In genomic region chr1:52634111-52634510, GRCh38 we compare ENCODE assay signal across 17 cellular contexts. TPM values are rescaled to one million over a fixed set of nuclear protein-coding genes. Genes with fewer than 3 reads are reported as not detected.
A peak's percentile ranks its signal among the peaks of the same experiment; 100 is the strongest.
DNase-seq lines count a peak whose midpoint lies in the region; ATAC-seq, FAIRE-seq and TF ChIP-seq lines count a peak whose summit lies in the region.
"Had no signal": no experiment of that assay in that cellular context is flagged by ENCODE, and none has a peak within 500 bp of the region (broad histone marks: within the 10 kb centered on the region; RNA-seq: fewer than 3 reads in every experiment).

No MANE protein-coding gene starts in this region.

- 96 to 97% (median 97%) methylated on average over 4 of the region's 4 CpGs for WGBS in ovary, 3 donors

- peaks cover 6% of the 10 kb centered on the region for H3K27me3 Mint-ChIP-seq in CD4-positive, CD25-positive, alpha-beta regulatory T cell
- peaks cover 14% of the 10 kb centered on the region for H3K27me3 Mint-ChIP-seq in activated naive CD4-positive, alpha-beta T cell treated with anti-CD3 and anti-CD28 coated beads, Interleukin-2, amount 10 ng/mL, durations not matched to agents 7 days and 5 days
- H3K27me3 Mint-ChIP-seq in natural killer cell treated with Interleukin-12 subunit alpha and Interleukin-12 subunit beta and Interleukin-15 and Interleukin-18, amount 100 ng/mL, for 72 hours, result no peaks in the 10 kb centered on the region

- H3F3A ChIP-seq in OCI-LY1 (ENCODE audit: insufficient read depth, low read length), result no peaks in the 10 kb centered on the region

- no peaks in the 10 kb centered on the region for H3K27me3 ChIP-seq in CD4-positive, CD25-positive, alpha-beta regulatory T cell (ENCODE audit: control insufficient read depth, insufficient read depth, low read length)
- no peaks in the 10 kb centered on the region for H3K27me3 ChIP-seq in OCI-LY1 (ENCODE audit: insufficient read depth, low read length)
- no peaks in the 10 kb centered on the region for H3K27me3 ChIP-seq in ovary

- TF ChIP-seq CTCF in OCI-LY1 (IDR thresholded peaks at IDR 0.05; ENCODE audit: low read length), result no peak
- no peak for TF ChIP-seq CTCF in ovary (IDR thresholded peaks at IDR 0.05)

- H3K4me1 Mint-ChIP-seq in CD4-positive, CD25-positive, alpha-beta regulatory T cell, result peaks cover 26 to 80% (median 50%) of the 10 kb centered on the region in 4 donors
- H3K4me1 Mint-ChIP-seq in activated naive CD4-positive, alpha-beta T cell treated with anti-CD3 and anti-CD28 coated beads, Interleukin-2, amount 10 ng/mL, durations not matched to agents 7 days and 5 days, result peaks cover 75% of the 10 kb centered on the region
- H3K4me1 Mint-ChIP-seq in natural killer cell treated with Interleukin-12 subunit alpha and Interleukin-12 subunit beta and Interleukin-15 and Interleukin-18, amount 100 ng/mL, for 72 hours (ENCODE audit: low read depth in 2 of 2), result peaks cover 64 to 66% of the 10 kb centered on the region in 2 donors

- peaks cover 74% of the 10 kb centered on the region for H3K4me1 ChIP-seq in CD4-positive, CD25-positive, alpha-beta regulatory T cell (ENCODE audit: control insufficient read depth, insufficient read depth, low read length, poor library complexity, severe bottlenecking)
- H3K4me1 ChIP-seq in OCI-LY1 (ENCODE audit: insufficient read depth, low read length, severe bottlenecking) (peaks cover 96% of the 10 kb centered on the region), ovary (ENCODE audit: insufficient read depth) (peaks cover 4% of the 10 kb centered on the region)

- H3K4me3 Mint-ChIP-seq in CD4-positive, CD25-positive, alpha-beta regulatory T cell, result peak overlapping the region; percentile 93 to 97 (median 95)
- H3K4me3 Mint-ChIP-seq in activated naive CD4-positive, alpha-beta T cell treated with anti-CD3 and anti-CD28 coated beads, Interleukin-2, amount 10 ng/mL, durations not matched to agents 7 days and 5 days, result peak overlapping the region; percentile 84
- H3K4me3 Mint-ChIP-seq in natural killer cell treated with Interleukin-12 subunit alpha and Interleukin-12 subunit beta and Interleukin-15 and Interleukin-18, amount 100 ng/mL, for 72 hours, result peak overlapping the region; percentile 89

- no peaks in the 10 kb centered on the region for H3K9me3 ChIP-seq in CD4-positive, CD25-positive, alpha-beta regulatory T cell (ENCODE audit: control insufficient read depth in 2 of 2, low read length in 2 of 2)
- H3K9me3 ChIP-seq in OCI-LY1 (ENCODE audit: low read length) (no peaks in the 10 kb centered on the region), ovary (no peaks in the 10 kb centered on the region)

- no peaks in the 10 kb centered on the region for H3K9me3 Mint-ChIP-seq in CD4-positive, CD25-positive, alpha-beta regulatory T cell
- peaks cover 13% of the 10 kb centered on the region for H3K9me3 Mint-ChIP-seq in activated naive CD4-positive, alpha-beta T cell treated with anti-CD3 and anti-CD28 coated beads, Interleukin-2, amount 10 ng/mL, durations not matched to agents 7 days and 5 days
- no peaks in the 10 kb centered on the region for H3K9me3 Mint-ChIP-seq in natural killer cell treated with Interleukin-12 subunit alpha and Interleukin-12 subunit beta and Interleukin-15 and Interleukin-18, amount 100 ng/mL, for 72 hours

- TF ChIP-seq EP300 in ovary (IDR thresholded peaks at IDR 0.05), result no peak

- ATAC-seq in CD4-positive, CD25-positive, alpha-beta regulatory T cell (ENCODE audit: low read depth in 2 of 2), result no peak
- peak in 1 of 2 donors; percentile 3 for ATAC-seq in natural killer cell treated with Interleukin-12 subunit alpha and Interleukin-12 subunit beta and Interleukin-15 and Interleukin-18, amount 100 ng/mL, for 72 hours
- ATAC-seq: K562 had no signal

- H3K79me2 ChIP-seq in OCI-LY1 (ENCODE audit: insufficient read depth, low read length), result no peaks in the 10 kb centered on the region; the same call in 1 of the 2 replicates

- CTCF ChIA-PET in activated naive CD4-positive, alpha-beta T cell treated with anti-CD3 and anti-CD28 coated beads, Interleukin-2, amount 10 ng/mL, durations not matched to agents 7 days and 5 days (lab: Charles Lee), result interaction anchor here (1.1 kb wide), 1 partner anchor 50 kb away, joined by 3 read pairs; no protein-coding TSS in a partner anchor

- no peaks in the 10 kb centered on the region for H3K36me3 ChIP-seq in CD4-positive, CD25-positive, alpha-beta regulatory T cell (ENCODE audit: control insufficient read depth, insufficient read depth, low read length)
- no peaks in the 10 kb centered on the region; the same call in 1 of the 2 replicates for H3K36me3 ChIP-seq in OCI-LY1 (ENCODE audit: insufficient read depth, low read length)
- H3K36me3 ChIP-seq in ovary, result no peaks in the 10 kb centered on the region

- H3K27ac Mint-ChIP-seq in CD4-positive, CD25-positive, alpha-beta regulatory T cell, result peak overlapping the region; percentile 89 to 98 (median 98)
- peak overlapping the region; percentile 91 for H3K27ac Mint-ChIP-seq in activated naive CD4-positive, alpha-beta T cell treated with anti-CD3 and anti-CD28 coated beads, Interleukin-2, amount 10 ng/mL, durations not matched to agents 7 days and 5 days
- H3K27ac Mint-ChIP-seq in natural killer cell treated with Interleukin-12 subunit alpha and Interleukin-12 subunit beta and Interleukin-15 and Interleukin-18, amount 100 ng/mL, for 72 hours, result peak overlapping the region; percentile 78 to 99

- peak overlapping the region; percentile 78 for H3K4me3 ChIP-seq in CD4-positive, CD25-positive, alpha-beta regulatory T cell (ENCODE audit: low read depth, low read length)
- peak overlapping the region; percentile 66 for H3K4me3 ChIP-seq in OCI-LY1 (ENCODE audit: low read depth, low read length, poor library complexity, severe bottlenecking)
- no peak overlapping the region for H3K4me3 ChIP-seq in ovary
- H3K4me3 ChIP-seq: K562 had no signal

- H3K4me2 ChIP-seq in OCI-LY1 (ENCODE audit: low read length), result peak overlapping the region; percentile 80

- no peaks in the 10 kb centered on the region for H3K9me2 ChIP-seq in OCI-LY1 (ENCODE audit: low read depth, low read length)

- TF ChIP-seq POLR2A in ovary (IDR thresholded peaks at IDR 0.05) (no peak), GM12891 (IDR thresholded peaks at IDR 0.05; ENCODE audit: low read depth, low read length) (no peak)

- intact Hi-C loops in ovary (cut with DNase I), result no loop called here

- H3K9ac ChIP-seq in OCI-LY1 (ENCODE audit: low read length), result peak overlapping the region; percentile 72

- peak in 2 of 3 donors; percentile 2 to 27 for DNase-seq in CD4-positive, CD25-positive, alpha-beta regulatory T cell
- DNase-seq in activated naive CD4-positive, alpha-beta T cell treated with anti-CD3 and anti-CD28 coated beads, Interleukin-2, amount 10 ng/mL, durations not matched to agents 7 days and 5 days, result no peak
- no peak for DNase-seq in natural killer cell treated with Interleukin-12 subunit alpha and Interleukin-12 subunit beta and Interleukin-15 and Interleukin-18, amount 100 ng/mL, for 72 hours (ENCODE audit: low spot score)
- DNase-seq in frontal cortex (ENCODE audit: low spot score in 2 of 2) (no peak), putamen (ENCODE audit: low spot score) (no peak), ovary (no peak), GM12891 (ENCODE audit: insufficient read length, low spot score) (no peak)
- DNase-seq: activated CD4-positive, CD25-positive, alpha-beta regulatory T cell; amygdala; foreskin keratinocyte; GF-D8; NCI-H187; NCI-H748 treated with DMSO at 0.1 percent for 48 hours had no signal

- no peak overlapping the region for H2AFZ ChIP-seq in OCI-LY1 (ENCODE audit: low read length)

- peak overlapping the region; percentile 92 for H3K27ac ChIP-seq in CD4-positive, CD25-positive, alpha-beta regulatory T cell (ENCODE audit: insufficient read depth, low read length, poor library complexity, severe bottlenecking)
- H3K27ac ChIP-seq in OCI-LY1 (ENCODE audit: low read depth, low read length, poor library complexity, severe bottlenecking) (peak overlapping the region; percentile 98), ovary (no peak overlapping the region)
- H3K27ac ChIP-seq: foreskin keratinocyte had no signal

- FAIRE-seq in frontal cortex (lab: Jason Lieb, UNC) (no peak), GM12891 (lab: Jason Lieb, UNC) (no peak)
- FAIRE-seq: K562 had no signal

- peaks cover 16% of the 10 kb centered on the region for H3K36me3 Mint-ChIP-seq in CD4-positive, CD25-positive, alpha-beta regulatory T cell
- H3K36me3 Mint-ChIP-seq in activated naive CD4-positive, alpha-beta T cell treated with anti-CD3 and anti-CD28 coated beads, Interleukin-2, amount 10 ng/mL, durations not matched to agents 7 days and 5 days, result peaks cover 32% of the 10 kb centered on the region
- H3K36me3 Mint-ChIP-seq in natural killer cell treated with Interleukin-12 subunit alpha and Interleukin-12 subunit beta and Interleukin-15 and Interleukin-18, amount 100 ng/mL, for 72 hours, result no peaks in the 10 kb centered on the region

- no peaks in the 10 kb centered on the region for H4K20me1 ChIP-seq in OCI-LY1 (ENCODE audit: insufficient read depth, low read length)

TF ChIP-seq in GM12891, 5 proteins besides CTCF, POLR2A, EP300 and RAD21:
- TF ChIP-seq PAX5 (IDR thresholded peaks at IDR 0.05; ENCODE audit: insufficient read depth, low read length, severe bottlenecking) (no peak), POU2F2 (IDR thresholded peaks at IDR 0.05; ENCODE audit: low read depth, low read length) (no peak), TAF1 (IDR thresholded peaks at IDR 0.05; ENCODE audit: low read depth, low read length) (no peak), POLR2AphosphoS5 (IDR thresholded peaks at IDR 0.05; ENCODE audit: low read depth, low read length) (no peak), SPI1 (IDR thresholded peaks at IDR 0.05; ENCODE audit: low read depth, low read length) (no peak)

RNA-seq across cellular contexts. Expression of gene SHISAL2A, which starts 1.1 kb away (rescaled TPM):
- 27.2 TPM for total RNA-seq in CD4-positive, CD25-positive, alpha-beta regulatory T cell
- 1 to 10 TPM; 4.3 to 8.0 (median 5.8) TPM for polyA plus RNA-seq in CD4-positive, CD25-positive, alpha-beta regulatory T cell
- total RNA-seq in natural killer cell treated with Interleukin-12 subunit alpha and Interleukin-12 subunit beta and Interleukin-15 and Interleukin-18, amount 100 ng/mL, for 72 hours, result 1 to 10 TPM; 2.8 to 5.3 TPM
- not detected for total RNA-seq in frontal cortex
- under 1 TPM in 4 of 7 donors, not detected in 3; 0.12 to 0.69 (median 0.34) TPM for total RNA-seq in ovary
- not detected for polyA plus RNA-seq in ovary
- 0.86 TPM for polyA plus RNA-seq in GM12891 (2012; ENCODE audit: low read depth, missing spikeins)
- total RNA-seq: foreskin keratinocyte, kidney epithelial cell, SK-MEL-5 had no signal
- polyA plus RNA-seq: K562 had no signal

RNA-seq across cellular contexts. Expression of gene GPX7, which starts 31.9 kb away (rescaled TPM):
- total RNA-seq in CD4-positive, CD25-positive, alpha-beta regulatory T cell, result 12.3 TPM
- 10 to 100 TPM; 31.8 to 43.5 (median 36.0) TPM for polyA plus RNA-seq in CD4-positive, CD25-positive, alpha-beta regulatory T cell
- 10 to 100 TPM; 17.3 to 23.2 TPM for total RNA-seq in natural killer cell treated with Interleukin-12 subunit alpha and Interleukin-12 subunit beta and Interleukin-15 and Interleukin-18, amount 100 ng/mL, for 72 hours
- total RNA-seq in frontal cortex, result 29.3 TPM
- total RNA-seq in ovary, result 10 to 100 TPM; 10.3 to 22.1 (median 13.1) TPM
- 10 to 100 TPM; 23.1 to 23.7 TPM for polyA plus RNA-seq in ovary
- 20.4 TPM for polyA plus RNA-seq in GM12891 (2012; ENCODE audit: low read depth, missing spikeins)
- total RNA-seq: K562, SK-MEL-5 had no signal

Comparison
In these comparisons a context has a peak if more than half of its experiments do, and no peak if none do; other contexts are left out.
1. DNase-seq: peak in CD4-positive, CD25-positive, alpha-beta regulatory T cell (2 of 3); none in activated naive CD4-positive, alpha-beta T cell treated with anti-CD3 and anti-CD28 coated beads, Interleukin-2, amount 10 ng/mL, durations not matched to agents 7 days and 5 days (single experiment), natural killer cell treated with Interleukin-12 subunit alpha and Interleukin-12 subunit beta and Interleukin-15 and Interleukin-18, amount 100 ng/mL, for 72 hours (single experiment), frontal cortex (0 of 2), putamen (single experiment), ovary (0 of 5) and GM12891 (single experiment).
2. H3K27ac ChIP-seq: peak in CD4-positive, CD25-positive, alpha-beta regulatory T cell (single experiment) and OCI-LY1 (single experiment); none in ovary (0 of 2).
3. Peak in every context shown above with its lines, with median percentiles within 50 percentile points of each other: H3K27ac Mint-ChIP-seq and H3K4me3 Mint-ChIP-seq.